In genomic region chr3:63351159-63352007, GRCh38 we compare ENCODE assay signal across 8 cellular contexts.
DNase-seq lines count a peak whose midpoint lies in the region; ATAC-seq and TF ChIP-seq lines count a peak whose summit lies in the region.

No MANE protein-coding gene starts in this region.

- H3K4me3 ChIP-seq in colonic mucosa (no peak overlapping the region), lower lobe of right lung (no peak overlapping the region)

- H3K9ac ChIP-seq in colonic mucosa (ENCODE audit: low read depth in 2 of 2, low read length in 2 of 2) = no peak overlapping the region

- H3K27ac ChIP-seq in C4-2B (no peak overlapping the region), colonic mucosa (peak overlapping the region; percentile 49), lower lobe of right lung (no peak overlapping the region)

- DNase-seq in NCI-H748 treated with DMSO at 0.1 percent for 48 hours (lab: John Stamatoyannopoulos, UW) (peak; percentile 33), colonic mucosa (peak; percentile 35), lower lobe of right lung (no peak), GM19240 (ENCODE audit: insufficient read length, low spot score) (no peak), cortex of kidney (lab: John Stamatoyannopoulos, UW) (no peak)

- no peaks in the 10 kb centered on the region for H3K4me1 ChIP-seq in colonic mucosa
- no peaks in the 10 kb centered on the region for H3K4me1 ChIP-seq in lower lobe of right lung

- TF ChIP-seq CTCF in C4-2B (conservative IDR thresholded peaks at IDR 0.05) (peak; percentile 79), colonic mucosa (IDR thresholded peaks at IDR 0.05) (peak; percentile 79), lower lobe of right lung (IDR thresholded peaks at IDR 0.05) (peak; percentile 77)

- H3K9me3 ChIP-seq in colonic mucosa (no peaks in the 10 kb centered on the region), lower lobe of right lung (no peaks in the 10 kb centered on the region)

- intact Hi-C loops in colonic mucosa (cut with DNase I) = loop anchor here (2.0 to 5.0 kb wide), 2 partner anchors 311 to 467 kb away; partner anchors contain the start of gene C3orf49
- intact Hi-C loops in lower lobe of right lung (cut with DNase I) = loop anchor here (5.0 kb wide), 1 partner anchor 466 kb away; the partner anchor contains the start of gene C3orf49

- ATAC-seq in GM18511 (IDR thresholded peaks at IDR 0.05; ENCODE audit: unreplicated experiment) = peak; percentile 83
- ATAC-seq in HG03139 (IDR thresholded peaks at IDR 0.05; ENCODE audit: unreplicated experiment) = peak; percentile 71
- peak; percentile 74 to 77 for ATAC-seq in lower lobe of right lung

- no peaks in the 10 kb centered on the region for H3K36me3 ChIP-seq in colonic mucosa
- H3K36me3 ChIP-seq in lower lobe of right lung = no peaks in the 10 kb centered on the region

- H3K27me3 ChIP-seq in colonic mucosa (no peaks in the 10 kb centered on the region), lower lobe of right lung (ENCODE audit: low read depth) (peaks cover 3% of the 10 kb centered on the region)

Comparison
In these comparisons a context has a peak if more than half of its experiments do, and no peak if none do; other contexts are left out.
1. DNase-seq: peak in NCI-H748 treated with DMSO at 0.1 percent for 48 hours (single experiment) and colonic mucosa (single experiment); none in lower lobe of right lung (single experiment), GM19240 (single experiment) and cortex of kidney (single experiment).
2. Peak in every context shown above with its lines, with median percentiles within 50 percentile points of each other: CTCF ChIP-seq and ATAC-seq.